ENCODE assay signal across 27 cellular contexts in genomic region chr20:50418890-50419642, GRCh38.
DNase-seq lines count a peak whose midpoint lies in the region; TF ChIP-seq lines count a peak whose summit lies in the region.
"Had no signal": no experiment of that assay in that cellular context is flagged by ENCODE, and none has a peak within 500 bp of the region (broad histone marks: within the 10 kb centered on the region; RNA-seq: fewer than 3 reads in every experiment).

No MANE protein-coding gene starts in this region.

- 74% methylated on average over 4 of the region's 4 CpGs for WGBS in liver
- 76% methylated on average over 4 of the region's 4 CpGs for WGBS in suprapubic skin

- no peak overlapping the region for H3K27ac ChIP-seq in SJCRH30
- no peak overlapping the region for H3K27ac ChIP-seq in liver (ENCODE audit: low read depth in 1 of 2, low read length in 2 of 2)
- H3K27ac ChIP-seq in suprapubic skin = no peak overlapping the region
- H3K27ac ChIP-seq: spleen had no signal

- H3K4me3 ChIP-seq in SJCRH30 (no peak overlapping the region), liver (ENCODE audit: low read depth in 1 of 3, low read length in 3 of 3) (no peak overlapping the region), suprapubic skin (no peak overlapping the region)
- H3K4me3 ChIP-seq: MG63, spleen had no signal

- no peaks in the 10 kb centered on the region for H3K36me3 ChIP-seq in SJCRH30
- no peaks in the 10 kb centered on the region for H3K36me3 ChIP-seq in liver (ENCODE audit: control insufficient read depth in 4 of 4, insufficient read depth in 3 of 4, low read depth in 1 of 4, low read length in 3 of 4)
- no peaks in the 10 kb centered on the region for H3K36me3 ChIP-seq in suprapubic skin
- H3K36me3 ChIP-seq: MG63, spleen had no signal

- no peak for TF ChIP-seq POLR2A in suprapubic skin (IDR thresholded peaks at IDR 0.05)

- H3K27me3 ChIP-seq in SJCRH30 = no peaks in the 10 kb centered on the region
- H3K27me3 ChIP-seq in liver (ENCODE audit: control insufficient read depth in 4 of 4, insufficient read depth in 4 of 4, low read length in 3 of 4) = no peaks in the 10 kb centered on the region
- H3K27me3 ChIP-seq in suprapubic skin = no peaks in the 10 kb centered on the region
- H3K27me3 ChIP-seq: MG63 had no signal

- H3K4me1 ChIP-seq in SJCRH30 (peaks cover 14% of the 10 kb centered on the region), liver (ENCODE audit: control insufficient read depth in 4 of 4, insufficient read depth in 4 of 4, low read length in 3 of 4) (peaks cover 6 to 25% (median 17%) of the 10 kb centered on the region in 4 donors), suprapubic skin (peaks cover 42% of the 10 kb centered on the region)

- TF ChIP-seq CTCF in liver (IDR thresholded peaks at IDR 0.05; ENCODE audit: low read depth, low read length, missing input control) = no peak
- no peak for TF ChIP-seq CTCF in suprapubic skin (IDR thresholded peaks at IDR 0.05)

- TF ChIP-seq EP300 in suprapubic skin (IDR thresholded peaks at IDR 0.05) = peak; percentile 16

- H3K9me3 ChIP-seq in SJCRH30 (replicated peaks) = peaks cover 6% of the 10 kb centered on the region
- no peaks in the 10 kb centered on the region for H3K9me3 ChIP-seq in liver (ENCODE audit: control insufficient read depth in 4 of 4, low read length in 3 of 4)
- peaks cover 6% of the 10 kb centered on the region for H3K9me3 ChIP-seq in suprapubic skin

- no peak for TF ChIP-seq RAD21 in liver (IDR thresholded peaks at IDR 0.05)

- DNase-seq in NCI-H524 (lab: John Stamatoyannopoulos, UW) (peak; percentile 73 to 88), SJCRH30 (peak; percentile 42 to 55), suprapubic skin (ENCODE audit: low spot score in 2 of 2) (no peak), kidney glomerular epithelial cell (lab: John Stamatoyannopoulos, UW) (no peak), OCI-M2 (lab: John Stamatoyannopoulos, UW; ENCODE audit: unreplicated experiment) (no peak), NCI-H2029 treated with DMSO at 0.1 percent for 48 hours (lab: John Stamatoyannopoulos, UW) (no peak)
- DNase-seq: activated CD4-positive, CD25-positive, alpha-beta regulatory T cell; activated naive CD4-positive, alpha-beta T cell; activated T-cell treated with anti-CD3 and anti-CD28 coated beads, Interleukin-2, amount 50 U/mL, for 72 hours; C1 segment of cervical spinal cord; central memory CD4-positive, alpha-beta T cell; DMS53; endodermal cell; foreskin melanocyte; H7; KBM-7; kidney; MG63; NCI-H1930; NCI-H2227 treated with DMSO at 0.1 percent for 48 hours; NCI-H748 treated with DMSO at 0.1 percent for 48 hours; posterior cingulate gyrus; right cardiac atrium; spleen; stimulated activated CD4-positive, alpha-beta T cell treated with anti-CD3 and anti-CD28 coated beads, Interleukin-2, amount 100 ng/mL, for 24 hours; T-cell had no signal

- no peak overlapping the region for H3K9ac ChIP-seq in liver (ENCODE audit: low read depth in 1 of 2, low read length in 2 of 2)

TF ChIP-seq in liver, 16 proteins besides CTCF, POLR2A, EP300 and RAD21:
- TF ChIP-seq MAX (IDR thresholded peaks at IDR 0.05) = peak; percentile 24
- peak; percentile 36 to 37 for TF ChIP-seq HNF4A (conservative IDR thresholded peaks at IDR 0.05)
- no peak for TF ChIP-seq YY1 (IDR thresholded peaks at IDR 0.05)
- no peak for TF ChIP-seq EGR1 (IDR thresholded peaks at IDR 0.05; ENCODE audit: low read depth in 2 of 2)
- peak in 1 of 2 donors; percentile 32 for TF ChIP-seq RXRA (IDR thresholded peaks at IDR 0.05)

Comparison
In these comparisons a context has a peak if more than half of its experiments do, and no peak if none do; other contexts are left out.
1. DNase-seq: peak in NCI-H524 (2 of 2) and SJCRH30 (2 of 2); none in suprapubic skin (0 of 2), kidney glomerular epithelial cell (single experiment), OCI-M2 (single experiment) and NCI-H2029 treated with DMSO at 0.1 percent for 48 hours (single experiment).